Comparison of ENCODE assay signal across 11 cellular contexts in genomic region chr10:82796510-82796909, GRCh38.
A peak's percentile ranks its signal among the peaks of the same experiment; 100 is the strongest.
DNase-seq lines count a peak whose midpoint lies in the region; ATAC-seq and TF ChIP-seq lines count a peak whose summit lies in the region.
"Had no signal": no experiment of that assay in that cellular context is flagged by ENCODE, and none has a peak within 500 bp of the region (broad histone marks: within the 10 kb centered on the region; RNA-seq: fewer than 3 reads in every experiment).

No MANE protein-coding gene starts in this region.

- no peaks in the 10 kb centered on the region for H4K20me1 ChIP-seq in PC-9 (ENCODE audit: insufficient read depth)

- BruUV-seq in PC-9 (replicated peaks; lab: Mats Ljungman, UMichigan) = no TSS peak

- no peak for TF ChIP-seq POLR2A in Peyer's patch (IDR thresholded peaks at IDR 0.05)

- ATAC-seq in HG03280 (IDR thresholded peaks at IDR 0.05; ENCODE audit: unreplicated experiment) = no peak

- no peaks in the 10 kb centered on the region for H3K36me3 ChIP-seq in GM06990 (ENCODE audit: control insufficient read depth, insufficient read depth, low read length)
- no peaks in the 10 kb centered on the region for H3K36me3 ChIP-seq in PC-9 (ENCODE audit: low read depth)
- no peaks in the 10 kb centered on the region for H3K36me3 ChIP-seq in Peyer's patch

- no peak overlapping the region for H2AFZ ChIP-seq in PC-9

- DNase-seq in GM06990 (ENCODE audit: extremely low read depth, insufficient read length) (no peak), PC-9 (no peak), epithelial cell of proximal tubule (ENCODE audit: low read depth) (no peak), posterior vena cava (ENCODE audit: low spot score) (no peak), Peyer's patch (no peak)
- no peak for DNase-seq in activated CD4-positive, alpha-beta T cell treated with anti-CD3 and anti-CD28 coated beads, Interleukin-2, amount 50 U/mL, for 4 hours
- DNase-seq: activated effector memory CD4-positive, alpha-beta T cell treated with Interleukin-2 at 50 U/mL for 16 hours; EL; SHP77 had no signal

- no peaks in the 10 kb centered on the region for H3K9me2 ChIP-seq in PC-9 (ENCODE audit: insufficient read depth)

- TF ChIP-seq CTCF in 22Rv1 (IDR thresholded peaks at IDR 0.05) (peak; percentile 77), GM06990 (IDR thresholded peaks at IDR 0.05; ENCODE audit: insufficient read depth, low read length, poor library complexity, severe bottlenecking) (peak; percentile 33), PC-9 (conservative IDR thresholded peaks at IDR 0.05) (peak; percentile 65), epithelial cell of proximal tubule (conservative IDR thresholded peaks at IDR 0.05; ENCODE audit: low read depth, low read length) (peak; percentile 49), Peyer's patch (IDR thresholded peaks at IDR 0.05) (peak in 1 of 6 experiments; percentile 5)

- intact Hi-C loops in PC-9 (cut with micrococcal nuclease; ENCODE audit: unreplicated experiment) (loop anchor here (1.0 kb wide), 1 partner anchor 1075 kb away; no protein-coding TSS in a partner anchor), posterior vena cava (cut with DNase I) (no loop called here)

- H3K4me3 ChIP-seq in GM06990 (replicated peaks; ENCODE audit: low read depth, low read length) (no peak overlapping the region), PC-9 (no peak overlapping the region), epithelial cell of proximal tubule (ENCODE audit: low read depth, low read length) (no peak overlapping the region), Peyer's patch (no peak overlapping the region)

- H3K9me3 ChIP-seq in PC-9 (ENCODE audit: insufficient read depth, low read depth) = no peaks in the 10 kb centered on the region
- no peaks in the 10 kb centered on the region for H3K9me3 ChIP-seq in Peyer's patch

- no peak overlapping the region for H3K27ac ChIP-seq in 22Rv1
- H3K27ac ChIP-seq in PC-9 = no peak overlapping the region
- no peak overlapping the region for H3K27ac ChIP-seq in Peyer's patch

- H3K4me1 ChIP-seq in PC-9 (replicated peaks; ENCODE audit: insufficient read depth) (no peaks in the 10 kb centered on the region), Peyer's patch (no peaks in the 10 kb centered on the region)

- no peaks in the 10 kb centered on the region for H3F3A ChIP-seq in PC-9 (ENCODE audit: insufficient read depth, low read depth)

- H3K27me3 ChIP-seq in GM06990 (replicated peaks; ENCODE audit: control insufficient read depth, insufficient read depth, low read length) (no peaks in the 10 kb centered on the region), PC-9 (ENCODE audit: insufficient read depth, low read depth) (no peaks in the 10 kb centered on the region), Peyer's patch (no peaks in the 10 kb centered on the region)

- POLR2A ChIA-PET in PC-9 (lab: Charles Lee; ENCODE audit: unreplicated experiment) = no interaction called here

- no peak overlapping the region for H3K4me2 ChIP-seq in PC-9

- no peaks in the 10 kb centered on the region for H3K79me2 ChIP-seq in PC-9 (ENCODE audit: low read depth)

- CTCF ChIA-PET in PC-9 (lab: Charles Lee) = no interaction called here
